Comparison of ENCODE assay signal across 14 cellular contexts in the genomic region with DNA sequence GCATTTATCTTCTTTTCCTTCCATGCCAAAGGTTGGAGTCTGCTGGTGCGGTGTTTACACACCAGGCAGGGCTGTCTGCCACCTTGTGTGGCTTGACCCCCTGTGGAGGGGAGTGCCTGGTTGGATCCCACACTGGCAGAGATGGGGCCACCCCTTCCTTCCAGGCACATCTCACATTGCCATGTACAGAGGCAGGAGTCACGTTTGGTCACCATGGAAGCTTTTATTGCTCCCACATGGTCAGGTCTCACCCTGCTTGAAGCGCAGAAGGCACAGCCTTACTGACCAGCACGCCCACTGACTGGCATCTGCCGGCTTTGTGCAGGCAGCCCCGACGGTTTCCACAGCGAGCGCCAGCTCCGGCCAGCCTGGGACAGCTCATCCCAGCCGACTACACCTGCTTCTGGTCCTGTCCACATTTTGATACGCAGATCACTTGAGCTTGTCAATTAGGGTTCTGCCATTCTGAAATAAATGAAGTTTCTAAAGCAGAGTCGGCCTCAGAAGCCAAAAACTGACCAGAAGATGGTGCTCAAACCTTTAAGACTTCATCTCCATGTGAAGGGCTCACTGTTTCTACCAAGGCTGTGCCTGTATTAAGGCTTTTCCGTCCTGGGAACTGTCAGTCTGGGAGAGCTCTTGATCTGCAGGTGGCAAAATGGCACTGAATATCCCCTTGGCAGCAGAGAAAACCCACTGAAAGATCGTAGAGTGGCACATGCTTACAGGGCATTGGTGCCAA. TPM values are rescaled to one million over a fixed set of nuclear protein-coding genes. Genes with fewer than 3 reads are reported as not detected.
DNase-seq lines count a peak whose midpoint lies in the region; ATAC-seq and TF ChIP-seq lines count a peak whose summit lies in the region.
"Had no signal": no experiment of that assay in that cellular context is flagged by ENCODE, and none has a peak within 500 bp of the region (broad histone marks: within the 10 kb centered on the region; RNA-seq: fewer than 3 reads in every experiment).

No MANE protein-coding gene starts in this region.

- no peak overlapping the region for H3K4me3 Mint-ChIP-seq in neural progenitor cell
- H3K4me3 Mint-ChIP-seq: stimulated activated memory B cell treated with anti-CD40 and anti-IgM and Interleukin-4, amounts not matched to agents 10 μg/mL and 1 μg/mL and 100 μg/mL, for 72 hours had no signal

- no peak overlapping the region for H3K27ac ChIP-seq in neural progenitor cell
- H3K27ac ChIP-seq: gastrocnemius medialis had no signal

- H3K36me3 Mint-ChIP-seq in neural progenitor cell, result peaks cover 4% of the 10 kb centered on the region

- no peaks in the 10 kb centered on the region for H3K27me3 Mint-ChIP-seq in neural progenitor cell (ENCODE audit: insufficient read depth, low read depth)
- H3K27me3 Mint-ChIP-seq: stimulated activated memory B cell treated with anti-CD40 and anti-IgM and Interleukin-4, amounts not matched to agents 10 μg/mL and 1 μg/mL and 100 μg/mL, for 72 hours had no signal

- in situ Hi-C loops in KBM-7 (cut with MboI; ENCODE audit: low pct_unique_long_range_greater_than_20kb, low sequenced_read_pairs), result no loop called here

- no peak overlapping the region for H3K4me3 ChIP-seq in neural progenitor cell
- H3K4me3 ChIP-seq: gastrocnemius medialis, mucosa of descending colon had no signal

- H3K9me3 ChIP-seq in neural progenitor cell (ENCODE audit: low read depth), result no peaks in the 10 kb centered on the region
- H3K9me3 ChIP-seq: gastrocnemius medialis, mucosa of descending colon had no signal

- H3K4me2 ChIP-seq in neural progenitor cell, result no peak overlapping the region

- no peaks in the 10 kb centered on the region for H3K27me3 ChIP-seq in neural progenitor cell
- H3K27me3 ChIP-seq: gastrocnemius medialis had no signal

- H3K4me1 ChIP-seq in neural progenitor cell, result no peaks in the 10 kb centered on the region

- no peak overlapping the region for H2AFZ ChIP-seq in neural progenitor cell (replicated peaks)

- peak; percentile 24 for DNase-seq in ELF-1 (ENCODE audit: low read depth, low spot score)
- peak; percentile 26 for DNase-seq in NCI-H146 treated with DMSO at 0.1 percent for 48 hours (lab: John Stamatoyannopoulos, UW; ENCODE audit: unreplicated experiment)
- DNase-seq in cerebellum (ENCODE audit: low spot score), result peak; percentile 63
- DNase-seq in neural progenitor cell (ENCODE audit: low spot score), result peak; percentile 64
- DNase-seq in KBM-7, result no peak
- no peak for DNase-seq in GM19240 (ENCODE audit: insufficient read length, low spot score)
- DNase-seq: activated CD8-positive, alpha-beta memory T cell treated with anti-CD3 and anti-CD28 coated beads, Interleukin-2, amount 50 U/mL, for 48 hours; gastrocnemius medialis; GDM1; mucosa of descending colon; stimulated activated CD4-positive, alpha-beta T cell treated with anti-CD3 and anti-CD28 coated beads, Interleukin-15, amount 100 ng/mL, for 24 hours; T-helper 1 cell had no signal

- TF ChIP-seq CTCF in neural progenitor cell (IDR thresholded peaks at IDR 0.05), result peak; percentile 62

- no peak overlapping the region for H3K9ac ChIP-seq in neural progenitor cell

- H3K4me1 Mint-ChIP-seq in neural progenitor cell, result peaks cover 9% of the 10 kb centered on the region
- H3K4me1 Mint-ChIP-seq: stimulated activated memory B cell treated with anti-CD40 and anti-IgM and Interleukin-4, amounts not matched to agents 10 μg/mL and 1 μg/mL and 100 μg/mL, for 72 hours had no signal

- H3K36me3 ChIP-seq in neural progenitor cell, result no peaks in the 10 kb centered on the region

- no peaks in the 10 kb centered on the region for H4K20me1 ChIP-seq in neural progenitor cell (ENCODE audit: low read depth)

- no peaks in the 10 kb centered on the region for H3F3A ChIP-seq in neural progenitor cell (ENCODE audit: low read depth)

- no peaks in the 10 kb centered on the region for H3K79me2 ChIP-seq in neural progenitor cell (ENCODE audit: low read depth)

- H3K9me3 Mint-ChIP-seq in neural progenitor cell, result no peaks in the 10 kb centered on the region
- H3K9me3 Mint-ChIP-seq: stimulated activated memory B cell treated with anti-CD40 and anti-IgM and Interleukin-4, amounts not matched to agents 10 μg/mL and 1 μg/mL and 100 μg/mL, for 72 hours had no signal

- no peak for ATAC-seq in HG03196 (IDR thresholded peaks at IDR 0.05; ENCODE audit: unreplicated experiment)
- ATAC-seq: gastrocnemius medialis; mucosa of descending colon; stimulated activated memory B cell treated with anti-CD40 and anti-IgM and Interleukin-4, amounts not matched to agents 10 μg/mL and 1 μg/mL and 100 μg/mL, for 72 hours had no signal

- H3K27ac Mint-ChIP-seq in neural progenitor cell, result no peak overlapping the region
- H3K27ac Mint-ChIP-seq: stimulated activated memory B cell treated with anti-CD40 and anti-IgM and Interleukin-4, amounts not matched to agents 10 μg/mL and 1 μg/mL and 100 μg/mL, for 72 hours had no signal

RNA-seq across cellular contexts. Expression of a gene that starts 35.6 kb away (rescaled TPM):
- total RNA-seq in cerebellum (15.2 TPM), neural progenitor cell (ENCODE audit: low replicate concordance) (0.46 TPM in 1 of 2 replicates, not detected in the other)
- total RNA-seq: gastrocnemius medialis, mucosa of descending colon had no signal

Comparison
In these comparisons a context has a peak if more than half of its experiments do, and no peak if none do; other contexts are left out.
1. DNase-seq: peak in ELF-1 (single experiment), NCI-H146 treated with DMSO at 0.1 percent for 48 hours (single experiment), cerebellum (single experiment) and neural progenitor cell (single experiment); none in KBM-7 (single experiment) and GM19240 (single experiment).
2. RNA of a gene that starts 35.6 kb away (total RNA-seq): 15.2 TPM in cerebellum (single experiment); 0.46 TPM in neural progenitor cell; every median in the first group is over 10 times any median in the second.